ENCODE assay signal across 8 cellular contexts in the genomic region with DNA sequence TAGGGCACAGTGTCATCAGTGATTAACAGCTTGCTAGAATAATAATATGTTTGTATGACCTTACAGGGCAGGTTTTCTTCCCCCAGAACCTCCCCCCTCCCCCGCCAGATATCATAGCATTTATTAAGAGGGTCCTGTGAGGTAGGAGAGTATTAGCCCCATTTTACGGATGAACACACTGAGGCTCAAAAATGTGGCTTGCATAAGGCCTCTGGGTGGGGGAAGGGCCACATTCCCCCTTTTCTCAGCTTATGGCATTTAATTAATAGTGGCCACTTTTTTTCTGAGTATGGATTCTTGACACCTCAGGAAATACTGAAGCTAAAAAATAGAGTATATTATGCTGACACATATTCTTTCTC. TPM values are rescaled to one million over a fixed set of nuclear protein-coding genes. Genes with fewer than 3 reads are reported as not detected.
DNase-seq lines count a peak whose midpoint lies in the region; ATAC-seq and TF ChIP-seq lines count a peak whose summit lies in the region.

No MANE protein-coding gene starts in this region.

- H3K27me3 ChIP-seq in CD4-positive, alpha-beta T cell (ENCODE audit: control insufficient read depth, insufficient read depth, low read length), result peaks cover 14% of the 10 kb centered on the region
- H3K27me3 ChIP-seq in RWPE2 (ENCODE audit: insufficient read depth, poor library complexity, severe bottlenecking), result no peaks in the 10 kb centered on the region
- no peaks in the 10 kb centered on the region for H3K27me3 ChIP-seq in esophagus (ENCODE audit: control insufficient read depth in 1 of 2, insufficient read depth in 2 of 2, low read length in 2 of 2)
- peaks cover 23% of the 10 kb centered on the region for H3K27me3 ChIP-seq in neutrophil

- H3K9me3 ChIP-seq in CD4-positive, alpha-beta T cell (ENCODE audit: control insufficient read depth, low read length), result no peaks in the 10 kb centered on the region
- no peaks in the 10 kb centered on the region for H3K9me3 ChIP-seq in RWPE2 (ENCODE audit: severe bottlenecking)
- H3K9me3 ChIP-seq in esophagus (ENCODE audit: control insufficient read depth in 2 of 2, insufficient read depth in 1 of 2, low read depth in 1 of 2, low read length in 1 of 2), result no peaks in the 10 kb centered on the region
- H3K9me3 ChIP-seq in neutrophil, result no peaks in the 10 kb centered on the region

- H3K4me3 ChIP-seq in RWPE2 (ENCODE audit: severe bottlenecking) (peak overlapping the region; percentile 77), esophagus (ENCODE audit: low read depth in 1 of 2, low read length in 2 of 2) (no peak overlapping the region), neutrophil (ENCODE audit: low read depth in 1 of 2, low read length in 1 of 2) (peak overlapping the region; percentile 76 to 85)

- H3K4me1 Mint-ChIP-seq in CD4-positive, alpha-beta T cell (ENCODE audit: low read depth), result peaks cover 3% of the 10 kb centered on the region

- H3K4me1 ChIP-seq in RWPE2 (ENCODE audit: insufficient read depth, poor library complexity, severe bottlenecking) (peaks cover 42% of the 10 kb centered on the region), esophagus (ENCODE audit: control insufficient read depth in 2 of 2, insufficient read depth in 2 of 2, low read length in 1 of 2) (peaks cover 10 to 11% of the 10 kb centered on the region in 2 donors), neutrophil (ENCODE audit: control insufficient read depth in 1 of 2, insufficient read depth in 1 of 2, low read depth in 1 of 2, low read length in 1 of 2) (peaks cover 21% of the 10 kb centered on the region in 2 experiments)

- H3K36me3 Mint-ChIP-seq in CD4-positive, alpha-beta T cell (ENCODE audit: low read depth), result no peaks in the 10 kb centered on the region

- POLR2A ChIA-PET in CD4-positive, alpha-beta T cell (lab: Charles Lee), result no interaction called here

- H3K9me3 Mint-ChIP-seq in CD4-positive, alpha-beta T cell, result no peaks in the 10 kb centered on the region

- WGBS in esophagus, 2 donors, result 78 to 85% methylated on average over 2 of the region's 2 CpGs

- H3K36me3 ChIP-seq in RWPE2 (ENCODE audit: low read depth) (peaks cover 12% of the 10 kb centered on the region), esophagus (ENCODE audit: control insufficient read depth in 2 of 2, insufficient read depth in 2 of 2, low read length in 1 of 2) (no peaks in the 10 kb centered on the region), neutrophil (no peaks in the 10 kb centered on the region)

- CTCF ChIA-PET in CD4-positive, alpha-beta T cell (lab: Charles Lee), result no interaction called here

- no peak overlapping the region for H3K27ac ChIP-seq in CD4-positive, alpha-beta T cell (ENCODE audit: low read depth, low read length)
- H3K27ac ChIP-seq in RWPE2 (ENCODE audit: poor library complexity, severe bottlenecking) (peak overlapping the region; percentile 84), esophagus (ENCODE audit: low read depth in 2 of 2, low read length in 1 of 2) (peak overlapping the region; percentile 94), neutrophil (no peak overlapping the region)

- H3K4me3 Mint-ChIP-seq in CD4-positive, alpha-beta T cell, result peak overlapping the region; percentile 78

- intact Hi-C loops in CD4-positive, alpha-beta T cell (cut with DNase I, micrococcal nuclease), result no loop called here

- H3K27me3 Mint-ChIP-seq in CD4-positive, alpha-beta T cell, result peaks cover 26% of the 10 kb centered on the region

- no peak for ATAC-seq in CD4-positive, alpha-beta T cell (ENCODE audit: poor library complexity)
- ATAC-seq in RWPE2 (ENCODE audit: low read depth), result no peak
- ATAC-seq in HG02678 (IDR thresholded peaks at IDR 0.05; ENCODE audit: unreplicated experiment), result no peak
- ATAC-seq in HG03439 (IDR thresholded peaks at IDR 0.05; ENCODE audit: unreplicated experiment), result no peak
- ATAC-seq in GM19397 (IDR thresholded peaks at IDR 0.05; ENCODE audit: unreplicated experiment), result no peak

- H3K27ac Mint-ChIP-seq in CD4-positive, alpha-beta T cell, result no peak overlapping the region

- no peak for DNase-seq in CD4-positive, alpha-beta T cell
- DNase-seq in RWPE2 (ENCODE audit: low spot score), result no peak
- DNase-seq in AML-193 (lab: John Stamatoyannopoulos, UW), result no peak

- no peak for TF ChIP-seq CTCF in CD4-positive, alpha-beta T cell (IDR thresholded peaks at IDR 0.05)
- TF ChIP-seq CTCF in RWPE2 (IDR thresholded peaks at IDR 0.05; ENCODE audit: poor library complexity, severe bottlenecking) (no peak), neutrophil (IDR thresholded peaks at IDR 0.05) (no peak)

RNA-seq across cellular contexts. Expression of gene CTIF, which starts 2.9 kb away (rescaled TPM):
- total RNA-seq in CD4-positive, alpha-beta T cell, result 1 to 10 TPM; 1.1 to 2.9 TPM
- polyA plus RNA-seq in esophagus, result 10 to 100 TPM; 11.8 to 22.7 TPM

Comparison
In these comparisons a context has a peak if more than half of its experiments do, and no peak if none do; other contexts are left out.
1. H3K27ac ChIP-seq: peak in RWPE2 (single experiment) and esophagus (2 of 2); none in CD4-positive, alpha-beta T cell (single experiment) and neutrophil (single experiment).
2. H3K4me3 ChIP-seq: peak in RWPE2 (single experiment) and neutrophil (2 of 2); none in esophagus (0 of 2).